Comparison of ENCODE assay signal across 1 cellular context in the genomic region with DNA sequence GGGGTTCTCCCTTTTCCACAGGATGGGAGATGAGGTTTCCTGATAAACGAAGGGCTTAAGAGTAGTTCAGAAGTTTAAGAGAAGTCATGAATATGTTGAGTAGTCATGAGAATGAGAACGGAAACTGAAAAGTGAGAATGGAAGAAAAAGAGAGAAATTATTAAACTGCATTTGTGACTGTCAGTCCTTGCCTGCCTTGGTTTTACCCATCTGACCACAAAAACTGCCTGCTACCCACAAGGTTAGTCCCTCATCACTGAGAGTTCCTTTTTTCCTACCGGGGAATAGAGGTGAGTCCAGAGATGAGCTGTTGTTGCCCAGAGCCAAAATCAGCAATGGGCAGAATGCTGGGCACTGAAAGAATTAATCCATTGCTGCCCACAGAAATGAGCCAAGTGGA.
TF ChIP-seq lines count a peak whose summit lies in the region.

No MANE protein-coding gene starts in this region.

TF ChIP-seq in WTC11, 78 proteins besides CTCF, POLR2A, EP300 and RAD21 (continued from another document):
- TF ChIP-seq, protein P1, sequence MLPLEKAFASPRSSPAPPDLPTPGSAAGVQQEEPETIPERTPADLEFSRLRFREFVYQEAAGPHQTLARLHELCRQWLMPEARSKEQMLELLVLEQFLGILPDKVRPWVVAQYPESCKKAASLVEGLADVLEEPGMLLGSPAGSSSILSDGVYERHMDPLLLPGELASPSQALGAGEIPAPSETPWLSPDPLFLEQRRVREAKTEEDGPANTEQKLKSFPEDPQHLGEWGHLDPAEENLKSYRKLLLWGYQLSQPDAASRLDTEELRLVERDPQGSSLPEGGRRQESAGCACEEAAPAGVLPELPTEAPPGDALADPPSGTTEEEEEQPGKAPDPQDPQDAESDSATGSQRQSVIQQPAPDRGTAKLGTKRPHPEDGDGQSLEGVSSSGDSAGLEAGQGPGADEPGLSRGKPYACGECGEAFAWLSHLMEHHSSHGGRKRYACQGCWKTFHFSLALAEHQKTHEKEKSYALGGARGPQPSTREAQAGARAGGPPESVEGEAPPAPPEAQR (CRISPR knock-in tag; IDR thresholded peaks at IDR 0.05), result no peak
- TF ChIP-seq GRHL2 (CRISPR knock-in tag; IDR thresholded peaks at IDR 0.05; ENCODE audit: insufficient replicate concordance, severe bottlenecking), result no peak
- no peak for TF ChIP-seq ZNF232 (CRISPR knock-in tag; IDR thresholded peaks at IDR 0.05)
- TF ChIP-seq ZNF219 (CRISPR knock-in tag; IDR thresholded peaks at IDR 0.05; ENCODE audit: borderline replicate concordance), result no peak
- no peak for TF ChIP-seq NFATC4 (CRISPR knock-in tag; IDR thresholded peaks at IDR 0.05)
- no peak for TF ChIP-seq STAT6 (CRISPR knock-in tag; conservative IDR thresholded peaks at IDR 0.05; ENCODE audit: low read depth)
- TF ChIP-seq GTF2I (CRISPR knock-in tag; conservative IDR thresholded peaks at IDR 0.05), result no peak
